1 cellular context compared by ENCODE assay signal in genomic region chr6:7215140-7215539, GRCh38.
TF ChIP-seq lines count a peak whose summit lies in the region.

No MANE protein-coding gene starts in this region.

TF ChIP-seq in GM23338, 12 proteins besides CTCF, POLR2A, EP300 and RAD21 (continued from another document):
- TF ChIP-seq ZNF462 (CRISPR knock-in tag; IDR thresholded peaks at IDR 0.05) (no peak), JUNB (IDR thresholded peaks at IDR 0.05; ENCODE audit: unreplicated experiment) (no peak), EZH2phosphoT487 (IDR thresholded peaks at IDR 0.05; ENCODE audit: unreplicated experiment) (no peak), ZNF114 (CRISPR knock-in tag; IDR thresholded peaks at IDR 0.05) (no peak)
